ENCODE assay signal across 2 cellular contexts in the genomic region with DNA sequence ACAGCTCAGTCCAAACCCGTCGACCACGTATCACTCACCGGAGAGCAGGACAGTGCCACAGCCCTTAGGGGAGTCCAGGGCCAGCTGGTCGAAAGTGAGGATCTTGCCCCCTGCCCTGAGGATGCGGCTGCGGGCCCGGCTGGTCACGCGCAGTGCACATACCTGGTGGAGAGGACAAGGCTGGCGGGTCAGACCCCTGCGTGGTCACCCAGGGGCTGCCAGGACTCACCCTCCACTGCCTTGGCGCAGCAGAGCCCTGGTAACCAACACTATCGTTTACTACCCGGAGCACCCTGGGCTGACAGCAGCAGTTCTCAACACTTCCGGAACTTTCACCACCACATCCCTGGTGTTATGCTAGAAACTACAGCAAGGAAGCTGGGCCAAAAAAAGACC.
TF ChIP-seq lines count a peak whose summit lies in the region.

No MANE protein-coding gene starts in this region.

TF ChIP-seq in SK-N-SH, 30 proteins besides CTCF, POLR2A, EP300 and RAD21:
- no peak for TF ChIP-seq YY1 (IDR thresholded peaks at IDR 0.05; ENCODE audit: low read depth)
- TF ChIP-seq JUND (IDR thresholded peaks at IDR 0.05), result no peak
- TF ChIP-seq ELF1 (IDR thresholded peaks at IDR 0.05), result no peak
- TF ChIP-seq EZH2phosphoT487 (IDR thresholded peaks at IDR 0.05; ENCODE audit: borderline replicate concordance, low read depth), result no peak
- no peak for TF ChIP-seq MEF2A (IDR thresholded peaks at IDR 0.05; ENCODE audit: borderline replicate concordance, low read depth)
- TF ChIP-seq, protein P1, sequence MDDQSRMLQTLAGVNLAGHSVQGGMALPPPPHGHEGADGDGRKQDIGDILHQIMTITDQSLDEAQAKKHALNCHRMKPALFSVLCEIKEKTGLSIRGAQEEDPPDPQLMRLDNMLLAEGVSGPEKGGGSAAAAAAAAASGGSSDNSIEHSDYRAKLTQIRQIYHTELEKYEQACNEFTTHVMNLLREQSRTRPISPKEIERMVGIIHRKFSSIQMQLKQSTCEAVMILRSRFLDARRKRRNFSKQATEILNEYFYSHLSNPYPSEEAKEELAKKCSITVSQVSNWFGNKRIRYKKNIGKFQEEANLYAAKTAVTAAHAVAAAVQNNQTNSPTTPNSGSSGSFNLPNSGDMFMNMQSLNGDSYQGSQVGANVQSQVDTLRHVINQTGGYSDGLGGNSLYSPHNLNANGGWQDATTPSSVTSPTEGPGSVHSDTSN (IDR thresholded peaks at IDR 0.05), result no peak
- no peak for TF ChIP-seq ZBTB33 (IDR thresholded peaks at IDR 0.05; ENCODE audit: borderline replicate concordance, low read depth)
- no peak for TF ChIP-seq IRF3 (IDR thresholded peaks at IDR 0.05; ENCODE audit: low read depth, low read length)
- no peak for TF ChIP-seq TEAD4 (IDR thresholded peaks at IDR 0.05; ENCODE audit: borderline replicate concordance, insufficient read depth)
- TF ChIP-seq, protein P2, sequence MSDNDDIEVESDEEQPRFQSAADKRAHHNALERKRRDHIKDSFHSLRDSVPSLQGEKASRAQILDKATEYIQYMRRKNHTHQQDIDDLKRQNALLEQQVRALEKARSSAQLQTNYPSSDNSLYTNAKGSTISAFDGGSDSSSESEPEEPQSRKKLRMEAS (IDR thresholded peaks at IDR 0.05; ENCODE audit: low read depth), result no peak
- TF ChIP-seq NRF1 (IDR thresholded peaks at IDR 0.05; ENCODE audit: low read depth, low read length), result no peak
- no peak for TF ChIP-seq FOXM1 (IDR thresholded peaks at IDR 0.05; ENCODE audit: low read depth)
- TF ChIP-seq TCF12 (IDR thresholded peaks at IDR 0.05), result no peak
- TF ChIP-seq POLR2AphosphoS5 (IDR thresholded peaks at IDR 0.05; ENCODE audit: low read depth, low read length), result no peak
- TF ChIP-seq SMC3 (IDR thresholded peaks at IDR 0.05; ENCODE audit: low read depth, low read length), result no peak
- no peak for TF ChIP-seq RCOR1 (IDR thresholded peaks at IDR 0.05; ENCODE audit: low read length)
- TF ChIP-seq GABPA (IDR thresholded peaks at IDR 0.05; ENCODE audit: low read depth), result no peak
- TF ChIP-seq, protein P3, sequence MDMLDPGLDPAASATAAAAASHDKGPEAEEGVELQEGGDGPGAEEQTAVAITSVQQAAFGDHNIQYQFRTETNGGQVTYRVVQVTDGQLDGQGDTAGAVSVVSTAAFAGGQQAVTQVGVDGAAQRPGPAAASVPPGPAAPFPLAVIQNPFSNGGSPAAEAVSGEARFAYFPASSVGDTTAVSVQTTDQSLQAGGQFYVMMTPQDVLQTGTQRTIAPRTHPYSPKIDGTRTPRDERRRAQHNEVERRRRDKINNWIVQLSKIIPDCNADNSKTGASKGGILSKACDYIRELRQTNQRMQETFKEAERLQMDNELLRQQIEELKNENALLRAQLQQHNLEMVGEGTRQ (IDR thresholded peaks at IDR 0.05; ENCODE audit: borderline replicate concordance, low read depth, low read length), result no peak
- TF ChIP-seq GATA2 (CRISPR knock-in tag; IDR thresholded peaks at IDR 0.05), result no peak
- TF ChIP-seq, protein P4, sequence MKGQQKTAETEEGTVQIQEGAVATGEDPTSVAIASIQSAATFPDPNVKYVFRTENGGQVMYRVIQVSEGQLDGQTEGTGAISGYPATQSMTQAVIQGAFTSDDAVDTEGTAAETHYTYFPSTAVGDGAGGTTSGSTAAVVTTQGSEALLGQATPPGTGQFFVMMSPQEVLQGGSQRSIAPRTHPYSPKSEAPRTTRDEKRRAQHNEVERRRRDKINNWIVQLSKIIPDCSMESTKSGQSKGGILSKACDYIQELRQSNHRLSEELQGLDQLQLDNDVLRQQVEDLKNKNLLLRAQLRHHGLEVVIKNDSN (IDR thresholded peaks at IDR 0.05; ENCODE audit: borderline replicate concordance, low read depth), result no peak

TF ChIP-seq in SK-N-SH treated with all-trans-retinoic acid at 6 μM for 48 hours, 23 proteins besides CTCF, POLR2A, EP300 and RAD21:
- TF ChIP-seq ZNF565 (CRISPR knock-in tag; conservative IDR thresholded peaks at IDR 0.05; ENCODE audit: low read depth) (no peak), ZNF70 (CRISPR knock-in tag; IDR thresholded peaks at IDR 0.05) (no peak), TCF4 (CRISPR knock-in tag; IDR thresholded peaks at IDR 0.05; ENCODE audit: borderline replicate concordance) (no peak), ESRRG (CRISPR knock-in tag; IDR thresholded peaks at IDR 0.05) (no peak), SNAI2 (CRISPR knock-in tag; IDR thresholded peaks at IDR 0.05) (no peak), ZNF8 (CRISPR knock-in tag; IDR thresholded peaks at IDR 0.05) (no peak), ARNTL (CRISPR knock-in tag; IDR thresholded peaks at IDR 0.05; ENCODE audit: borderline replicate concordance, low read depth) (no peak), TSHZ2 (CRISPR knock-in tag; IDR thresholded peaks at IDR 0.05) (no peak), ZC3H10 (CRISPR knock-in tag; IDR thresholded peaks at IDR 0.05) (no peak), ISL1 (CRISPR knock-in tag; IDR thresholded peaks at IDR 0.05) (no peak), GLIS3 (CRISPR knock-in tag; IDR thresholded peaks at IDR 0.05) (no peak), PPARA (CRISPR knock-in tag; IDR thresholded peaks at IDR 0.05; ENCODE audit: borderline replicate concordance) (no peak), TOX (CRISPR knock-in tag; IDR thresholded peaks at IDR 0.05; ENCODE audit: borderline replicate concordance) (no peak), ZFP30 (CRISPR knock-in tag; IDR thresholded peaks at IDR 0.05) (no peak)
- TF ChIP-seq, protein P5, sequence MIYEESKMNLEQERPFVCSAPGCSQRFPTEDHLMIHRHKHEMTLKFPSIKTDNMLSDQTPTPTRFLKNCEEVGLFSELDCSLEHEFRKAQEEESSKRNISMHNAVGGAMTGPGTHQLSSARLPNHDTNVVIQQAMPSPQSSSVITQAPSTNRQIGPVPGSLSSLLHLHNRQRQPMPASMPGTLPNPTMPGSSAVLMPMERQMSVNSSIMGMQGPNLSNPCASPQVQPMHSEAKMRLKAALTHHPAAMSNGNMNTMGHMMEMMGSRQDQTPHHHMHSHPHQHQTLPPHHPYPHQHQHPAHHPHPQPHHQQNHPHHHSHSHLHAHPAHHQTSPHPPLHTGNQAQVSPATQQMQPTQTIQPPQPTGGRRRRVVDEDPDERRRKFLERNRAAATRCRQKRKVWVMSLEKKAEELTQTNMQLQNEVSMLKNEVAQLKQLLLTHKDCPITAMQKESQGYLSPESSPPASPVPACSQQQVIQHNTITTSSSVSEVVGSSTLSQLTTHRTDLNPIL (CRISPR knock-in tag; IDR thresholded peaks at IDR 0.05; ENCODE audit: low read depth), result no peak
- TF ChIP-seq, protein P6, sequence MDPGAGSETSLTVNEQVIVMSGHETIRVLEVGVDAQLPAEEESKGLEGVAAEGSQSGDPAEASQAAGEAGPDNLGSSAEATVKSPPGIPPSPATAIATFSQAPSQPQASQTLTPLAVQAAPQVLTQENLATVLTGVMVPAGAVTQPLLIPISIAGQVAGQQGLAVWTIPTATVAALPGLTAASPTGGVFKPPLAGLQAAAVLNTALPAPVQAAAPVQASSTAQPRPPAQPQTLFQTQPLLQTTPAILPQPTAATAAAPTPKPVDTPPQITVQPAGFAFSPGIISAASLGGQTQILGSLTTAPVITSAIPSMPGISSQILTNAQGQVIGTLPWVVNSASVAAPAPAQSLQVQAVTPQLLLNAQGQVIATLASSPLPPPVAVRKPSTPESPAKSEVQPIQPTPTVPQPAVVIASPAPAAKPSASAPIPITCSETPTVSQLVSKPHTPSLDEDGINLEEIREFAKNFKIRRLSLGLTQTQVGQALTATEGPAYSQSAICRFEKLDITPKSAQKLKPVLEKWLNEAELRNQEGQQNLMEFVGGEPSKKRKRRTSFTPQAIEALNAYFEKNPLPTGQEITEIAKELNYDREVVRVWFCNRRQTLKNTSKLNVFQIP (CRISPR knock-in tag; IDR thresholded peaks at IDR 0.05; ENCODE audit: borderline replicate concordance, low read depth), result no peak
- TF ChIP-seq, protein P7, sequence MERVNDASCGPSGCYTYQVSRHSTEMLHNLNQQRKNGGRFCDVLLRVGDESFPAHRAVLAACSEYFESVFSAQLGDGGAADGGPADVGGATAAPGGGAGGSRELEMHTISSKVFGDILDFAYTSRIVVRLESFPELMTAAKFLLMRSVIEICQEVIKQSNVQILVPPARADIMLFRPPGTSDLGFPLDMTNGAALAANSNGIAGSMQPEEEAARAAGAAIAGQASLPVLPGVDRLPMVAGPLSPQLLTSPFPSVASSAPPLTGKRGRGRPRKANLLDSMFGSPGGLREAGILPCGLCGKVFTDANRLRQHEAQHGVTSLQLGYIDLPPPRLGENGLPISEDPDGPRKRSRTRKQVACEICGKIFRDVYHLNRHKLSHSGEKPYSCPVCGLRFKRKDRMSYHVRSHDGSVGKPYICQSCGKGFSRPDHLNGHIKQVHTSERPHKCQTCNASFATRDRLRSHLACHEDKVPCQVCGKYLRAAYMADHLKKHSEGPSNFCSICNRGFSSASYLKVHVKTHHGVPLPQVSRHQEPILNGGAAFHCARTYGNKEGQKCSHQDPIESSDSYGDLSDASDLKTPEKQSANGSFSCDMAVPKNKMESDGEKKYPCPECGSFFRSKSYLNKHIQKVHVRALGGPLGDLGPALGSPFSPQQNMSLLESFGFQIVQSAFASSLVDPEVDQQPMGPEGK (CRISPR knock-in tag; IDR thresholded peaks at IDR 0.05; ENCODE audit: borderline replicate concordance), result no peak
- TF ChIP-seq, protein P8, sequence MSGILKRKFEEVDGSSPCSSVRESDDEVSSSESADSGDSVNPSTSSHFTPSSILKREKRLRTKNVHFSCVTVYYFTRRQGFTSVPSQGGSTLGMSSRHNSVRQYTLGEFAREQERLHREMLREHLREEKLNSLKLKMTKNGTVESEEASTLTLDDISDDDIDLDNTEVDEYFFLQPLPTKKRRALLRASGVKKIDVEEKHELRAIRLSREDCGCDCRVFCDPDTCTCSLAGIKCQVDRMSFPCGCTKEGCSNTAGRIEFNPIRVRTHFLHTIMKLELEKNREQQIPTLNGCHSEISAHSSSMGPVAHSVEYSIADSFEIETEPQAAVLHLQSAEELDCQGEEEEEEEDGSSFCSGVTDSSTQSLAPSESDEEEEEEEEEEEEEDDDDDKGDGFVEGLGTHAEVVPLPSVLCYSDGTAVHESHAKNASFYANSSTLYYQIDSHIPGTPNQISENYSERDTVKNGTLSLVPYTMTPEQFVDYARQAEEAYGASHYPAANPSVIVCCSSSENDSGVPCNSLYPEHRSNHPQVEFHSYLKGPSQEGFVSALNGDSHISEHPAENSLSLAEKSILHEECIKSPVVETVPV (CRISPR knock-in tag; IDR thresholded peaks at IDR 0.05), result no peak
TF ChIP-seq in SK-N-SH treated with all-trans-retinoic acid at 6 μM for 48 hours: peak in this region for 0.
